In the genomic region with DNA sequence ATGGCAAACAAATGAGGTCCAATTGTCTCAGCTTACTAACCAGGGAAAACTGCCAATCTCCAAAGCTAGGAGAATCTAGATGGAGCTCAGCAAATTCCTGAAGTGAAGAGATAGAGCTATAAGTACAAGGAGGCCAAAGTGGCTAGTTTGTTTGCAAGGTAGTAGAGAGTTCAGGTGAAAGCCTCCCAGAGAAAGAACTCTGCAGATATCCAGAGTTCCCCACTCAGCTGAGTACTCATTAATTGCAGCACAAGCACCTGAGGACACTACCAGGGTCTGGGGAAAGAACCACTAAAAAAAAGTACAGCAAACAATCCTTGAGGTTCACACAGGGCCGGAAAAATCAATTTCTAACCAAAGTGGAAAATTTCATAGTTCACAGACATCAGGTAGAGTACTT, we compare ENCODE assay signal across 1 cellular context.
TF ChIP-seq lines count a peak whose summit lies in the region.

No MANE protein-coding gene starts in this region.

TF ChIP-seq in H1, 55 proteins besides CTCF, POLR2A, EP300 and RAD21 (continued from another document):
- TF ChIP-seq POU5F1 (IDR thresholded peaks at IDR 0.05; ENCODE audit: low read depth, low read length) (no peak), RNF2 (IDR thresholded peaks at IDR 0.05; ENCODE audit: borderline replicate concordance, low read depth, low read length, missing control alignments, poor library complexity, severe bottlenecking) (no peak), NRF1 (IDR thresholded peaks at IDR 0.05; ENCODE audit: low read depth, low read length) (no peak), BRCA1 (IDR thresholded peaks at IDR 0.05; ENCODE audit: low read depth, low read length) (no peak), RXRA (IDR thresholded peaks at IDR 0.05; ENCODE audit: insufficient read depth, low read depth, low read length) (no peak), PHF8 (conservative IDR thresholded peaks at IDR 0.05; ENCODE audit: low read depth, low read length) (no peak), POLR2AphosphoS5 (IDR thresholded peaks at IDR 0.05; ENCODE audit: low read depth, low read length) (no peak), EGR1 (IDR thresholded peaks at IDR 0.05; ENCODE audit: borderline replicate concordance, low read depth, low read length) (no peak), SAP30 (IDR thresholded peaks at IDR 0.05; ENCODE audit: insufficient read depth, insufficient replicate concordance, low read length) (no peak), CHD2 (IDR thresholded peaks at IDR 0.05; ENCODE audit: low read length) (no peak), YY1 (IDR thresholded peaks at IDR 0.05; ENCODE audit: low read depth, low read length) (no peak), TAF1 (IDR thresholded peaks at IDR 0.05; ENCODE audit: low read depth, low read length) (no peak)
- TF ChIP-seq, protein P1, sequence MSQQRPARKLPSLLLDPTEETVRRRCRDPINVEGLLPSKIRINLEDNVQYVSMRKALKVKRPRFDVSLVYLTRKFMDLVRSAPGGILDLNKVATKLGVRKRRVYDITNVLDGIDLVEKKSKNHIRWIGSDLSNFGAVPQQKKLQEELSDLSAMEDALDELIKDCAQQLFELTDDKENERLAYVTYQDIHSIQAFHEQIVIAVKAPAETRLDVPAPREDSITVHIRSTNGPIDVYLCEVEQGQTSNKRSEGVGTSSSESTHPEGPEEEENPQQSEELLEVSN (IDR thresholded peaks at IDR 0.05) = no peak
